8 cellular contexts compared by ENCODE assay signal in genomic region chr9:6024035-6024554, GRCh38. TPM values are rescaled to one million over a fixed set of nuclear protein-coding genes. Genes with fewer than 3 reads are reported as not detected.
DNase-seq lines count a peak whose midpoint lies in the region; ATAC-seq, FAIRE-seq and TF ChIP-seq lines count a peak whose summit lies in the region.

No MANE protein-coding gene starts in this region.

- no peaks in the 10 kb centered on the region for H3K36me3 Mint-ChIP-seq in mesothelial cell of epicardium

- 3% methylated on average over 4 of the region's 4 CpGs for WGBS in K562 (ENCODE audit: insufficient coverage, low coverage, missing lambda C conversion rate)

- H3K9me1 ChIP-seq in K562 (ENCODE audit: control insufficient read depth, insufficient read depth, low read length), result no peaks in the 10 kb centered on the region

- in situ Hi-C loops in K562 (cut with MboI), result no loop called here

- no peak overlapping the region for H3K27ac ChIP-seq in K562 (ENCODE audit: extremely low read depth, low read depth, low read length)

- H3K27me3 Mint-ChIP-seq in mesothelial cell of epicardium (ENCODE audit: low read depth), result peaks cover 10% of the 10 kb centered on the region

- TF ChIP-seq EP300 in K562 (IDR thresholded peaks at IDR 0.05; ENCODE audit: low read length), result no peak

- no peak overlapping the region for H3K27ac Mint-ChIP-seq in mesothelial cell of epicardium

- CTCF ChIA-PET in K562 (lab: Yijun Ruan, JAX; ENCODE audit: low intra/inter-chr PET ratio), result no interaction called here

- no peak overlapping the region for H3K4me3 ChIP-seq in K562

- H2AFZ ChIP-seq in K562 (ENCODE audit: low read depth, low read length), result peak overlapping the region; percentile 81

- no peak for TF ChIP-seq POLR2A in K562 (conservative IDR thresholded peaks at IDR 0.05)

- H4K20me1 ChIP-seq in K562 (replicated peaks; ENCODE audit: control insufficient read depth, insufficient read depth, low read length), result no peaks in the 10 kb centered on the region

- no peaks in the 10 kb centered on the region for H3K4me1 Mint-ChIP-seq in mesothelial cell of epicardium

- intact Hi-C loops in K562 (cut with micrococcal nuclease), result no loop called here

- no peaks in the 10 kb centered on the region for H3K4me1 ChIP-seq in K562 (replicated peaks in 1 of 2; ENCODE audit: control insufficient read depth in 2 of 2, insufficient read depth in 2 of 2, low read length in 2 of 2)

- no peaks in the 10 kb centered on the region for H3K9me3 Mint-ChIP-seq in mesothelial cell of epicardium

- ATAC-seq in GM21360 (IDR thresholded peaks at IDR 0.05; ENCODE audit: unreplicated experiment) (peak; percentile 41), K562 (peak; percentile 83)

- H3K27me3 ChIP-seq in K562 (ENCODE audit: control insufficient read depth in 2 of 2, insufficient read depth in 2 of 2, low read length in 2 of 2), result no peaks in the 10 kb centered on the region

- no TSS peak for BruUV-seq in K562 (replicated peaks; lab: Mats Ljungman, UMichigan)

- H3K4me2 ChIP-seq in K562 (ENCODE audit: insufficient read depth, low read length), result peak overlapping the region; percentile 60

- no peak for TF ChIP-seq RAD21 in K562 (CRISPR knock-in tag; conservative IDR thresholded peaks at IDR 0.05 in 1 of 2, IDR thresholded peaks at IDR 0.05 in 1 of 2)

- FAIRE-seq in K562 (lab: Jason Lieb, UNC), result peak; percentile 55

- TF ChIP-seq CTCF in K562 (IDR thresholded peaks at IDR 0.05 in 2 of 3, conservative IDR thresholded peaks at IDR 0.05 in 1 of 3; ENCODE audit: insufficient read depth in 2 of 3, low read depth in 1 of 3, low read length in 3 of 3) (peak in 2 of 3 experiments; percentile 46 to 57; a peak in 4 of 6 replicates), mesothelial cell of epicardium (IDR thresholded peaks at IDR 0.05; ENCODE audit: unreplicated experiment) (peak; percentile 85)

- H3K36me3 ChIP-seq in K562 (ENCODE audit: control insufficient read depth, insufficient read depth, low read length), result no peaks in the 10 kb centered on the region

- no peak overlapping the region for H3K4me3 Mint-ChIP-seq in mesothelial cell of epicardium

- no peak overlapping the region for H3K9ac ChIP-seq in K562 (ENCODE audit: insufficient read depth in 1 of 2, low read depth in 2 of 2, low read length in 2 of 2)

- H3K9me3 ChIP-seq in K562 (replicated peaks; ENCODE audit: control insufficient read depth, insufficient read depth, low read depth, low read length), result no peaks in the 10 kb centered on the region

- POLR2A ChIA-PET in K562 (lab: Yijun Ruan, JAX), result interaction anchor here (0.8 to 1.4 kb wide), 2 partner anchors 9 to 16 kb away, joined by 3 to 4 read pairs; partner anchors contain the start of gene RANBP6

- H3K79me2 ChIP-seq in K562 (ENCODE audit: control insufficient read depth, insufficient read depth, low read length), result no peaks in the 10 kb centered on the region

- DNase-seq in NCI-H510A treated with DMSO at 0.1 percent for 48 hours (lab: John Stamatoyannopoulos, UW) (peak; percentile 7), NCI-H510A (lab: John Stamatoyannopoulos, UW) (no peak), NCI-H1436 (lab: John Stamatoyannopoulos, UW) (peak; percentile 19), K562 (ENCODE audit: extremely low read depth in 1 of 4, low spot score in 3 of 4) (peak; percentile 14 to 35 (median 22)), mesothelial cell of epicardium (ENCODE audit: low spot score in 2 of 2, unreplicated experiment in 2 of 2) (no peak), activated gamma-delta T cell treated with Interleukin-2 at 50 U/mL for 16 hours (no peak), NCI-H1048 (lab: John Stamatoyannopoulos, UW) (no peak)

TF ChIP-seq in K562, 482 proteins besides CTCF, POLR2A, EP300 and RAD21 (continues in another document):
- TF ChIP-seq ZBTB8A (IDR thresholded peaks at IDR 0.05; ENCODE audit: partially characterized antibody) (no peak), HEY1 (CRISPR knock-in tag; IDR thresholded peaks at IDR 0.05; ENCODE audit: borderline replicate concordance) (no peak), SUPT5H (IDR thresholded peaks at IDR 0.05) (no peak), NONO (IDR thresholded peaks at IDR 0.05; ENCODE audit: low read depth in 2 of 2, low read length in 1 of 2) (no peak), ZNF830 (CRISPR knock-in tag; IDR thresholded peaks at IDR 0.05) (no peak), PURB (CRISPR knock-in tag; IDR thresholded peaks at IDR 0.05; ENCODE audit: low read depth) (no peak), ZNF589 (CRISPR knock-in tag; IDR thresholded peaks at IDR 0.05; ENCODE audit: low read depth) (no peak), MBD2 (IDR thresholded peaks at IDR 0.05; ENCODE audit: borderline replicate concordance, low read depth) (no peak), ZKSCAN8 (CRISPR knock-in tag; IDR thresholded peaks at IDR 0.05) (no peak), ZNF253 (CRISPR knock-in tag; conservative IDR thresholded peaks at IDR 0.05) (no peak), PRDM10 (IDR thresholded peaks at IDR 0.05; ENCODE audit: partially characterized antibody) (peak; percentile 59), SPI1 (IDR thresholded peaks at IDR 0.05; ENCODE audit: borderline replicate concordance, low read depth, low read length) (peak; percentile 42; the same call in 1 of the 2 replicates), FUS (optimal IDR thresholded peaks at IDR 0.05; ENCODE audit: low read depth, low read length) (no peak)
- TF ChIP-seq, protein P1, sequence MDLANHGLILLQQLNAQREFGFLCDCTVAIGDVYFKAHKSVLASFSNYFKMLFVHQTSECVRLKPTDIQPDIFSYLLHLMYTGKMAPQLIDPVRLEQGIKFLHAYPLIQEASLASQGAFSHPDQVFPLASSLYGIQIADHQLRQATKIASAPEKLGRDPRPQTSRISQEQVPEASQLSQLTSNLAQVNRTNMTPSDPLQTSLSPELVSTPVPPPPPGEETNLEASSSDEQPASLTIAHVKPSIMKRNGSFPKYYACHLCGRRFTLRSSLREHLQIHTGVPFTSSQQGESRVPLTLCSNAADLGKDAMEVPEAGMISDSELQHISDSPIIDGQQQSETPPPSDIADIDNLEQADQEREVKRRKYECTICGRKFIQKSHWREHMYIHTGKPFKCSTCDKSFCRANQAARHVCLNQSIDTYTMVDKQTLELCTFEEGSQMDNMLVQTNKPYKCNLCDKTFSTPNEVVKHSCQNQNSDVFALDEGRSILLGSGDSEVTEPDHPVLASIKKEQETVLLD (IDR thresholded peaks at IDR 0.05), result no peak

RNA-seq across cellular contexts. Expression of gene RANBP6, which starts 8.7 kb away (rescaled TPM):
- total RNA-seq in K562 (2011; cell fraction: chromatin; rRNA removed; ENCODE audit: low replicate concordance), result 6.1 and 24.3 TPM in 2 replicates
- total RNA-seq in K562 (2011; cell fraction: nucleolus; rRNA removed), result 4.7 and 8.7 TPM in 2 replicates
- total RNA-seq in K562 (2011; cell fraction: nucleoplasm; rRNA removed), result 11.1 TPM in 2 replicates
- 9.0 and 11.0 TPM in 2 replicates for total RNA-seq in K562 (2014; rRNA removed)
- total RNA-seq in K562 (2014; rRNA removed; fragmentation: Illumina TruSeq; extraction: Trizol), result 19.9 and 20.3 TPM in 2 replicates
- 16.4 and 16.7 TPM in 2 replicates for total RNA-seq in K562 (2015; rRNA removed; fragmentation: Illumina TruSeq; extraction: Trizol)
- 11.5 and 11.7 TPM in 2 replicates for total RNA-seq in K562 (2021)
- polyA plus RNA-seq in K562 (2011; rRNA removed), result 15.2 and 18.3 TPM in 2 replicates
- 2.7 and 6.4 TPM in 2 replicates for polyA plus RNA-seq in K562 (2011; cell fraction: cytosol; rRNA removed)
- polyA plus RNA-seq in K562 (2011; cell fraction: nucleus; rRNA removed), result 5.3 and 9.4 TPM in 2 replicates
- 7.8 and 10.6 TPM in 2 replicates for polyA plus RNA-seq in K562 (2012)
- 10.4 and 11.2 TPM in 2 replicates for polyA plus RNA-seq in K562 (2014; fragmentation: Illumina TruSeq; extraction: Trizol)
- 10 to 100 TPM; 10.7 to 15.9 TPM for polyA plus RNA-seq in K562 (2014; fragmentation: Nextera tagmentation; extraction: Ambion mirVana)
- polyA plus RNA-seq in K562 (2014; rRNA removed), result 10.4 and 10.7 TPM in 2 replicates
- 21.5 and 22.4 TPM in 2 replicates for polyA minus RNA-seq in K562 (2011; rRNA and poly(A)+ RNA removed)
- 8.2 and 9.4 TPM in 2 replicates for polyA minus RNA-seq in K562 (2011; cell fraction: cytosol; rRNA and poly(A)+ RNA removed)
- 8.5 and 18.0 TPM in 2 replicates for polyA minus RNA-seq in K562 (2011; cell fraction: nucleus; rRNA and poly(A)+ RNA removed)
- 20.5 to 22.0 TPM (median 20.5 TPM) in 3 replicates for total RNA-seq in mesothelial cell of epicardium

Comparison
In these comparisons a context has a peak if more than half of its experiments do, and no peak if none do; other contexts are left out.
1. DNase-seq: peak in NCI-H510A treated with DMSO at 0.1 percent for 48 hours (single experiment), NCI-H1436 (single experiment) and K562 (4 of 4); none in NCI-H510A (single experiment), mesothelial cell of epicardium (0 of 2), activated gamma-delta T cell treated with Interleukin-2 at 50 U/mL for 16 hours (single experiment) and NCI-H1048 (single experiment).